Comparison of ENCODE assay signal across 8 cellular contexts in the genomic region with DNA sequence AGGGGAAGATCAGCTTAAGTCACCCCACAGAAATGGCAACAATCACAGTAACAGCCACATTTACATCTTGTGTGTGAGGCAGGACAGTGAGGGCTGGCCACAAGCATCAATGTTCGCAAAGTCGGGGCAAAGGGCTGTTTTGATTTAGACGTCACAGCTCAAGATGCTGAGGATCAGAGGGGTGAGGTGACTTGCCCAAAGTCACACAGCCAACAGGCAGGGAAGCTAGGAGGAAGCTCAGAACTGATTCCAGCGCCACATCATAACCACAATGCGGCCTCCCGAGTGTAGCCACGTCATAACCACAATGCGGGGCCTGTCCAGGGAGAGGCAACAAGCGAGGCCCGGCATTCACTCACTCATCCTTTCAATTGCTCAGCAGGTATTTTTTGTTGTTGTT. TPM values are rescaled to one million over a fixed set of nuclear protein-coding genes. Genes with fewer than 3 reads are reported as not detected.
DNase-seq lines count a peak whose midpoint lies in the region; ATAC-seq and TF ChIP-seq lines count a peak whose summit lies in the region.

No MANE protein-coding gene starts in this region.

- TF ChIP-seq CTCF in nephron progenitor cell (IDR thresholded peaks at IDR 0.05) (no peak), adrenal gland (IDR thresholded peaks at IDR 0.05) (no peak), WERI-Rb-1 (IDR thresholded peaks at IDR 0.05; ENCODE audit: low read depth, low read length) (no peak)

- H3K27ac ChIP-seq in adrenal gland (peak overlapping the region in 1 of 5 donors; percentile 77), WERI-Rb-1 (no peak overlapping the region)

- H3K9me3 ChIP-seq in adrenal gland (replicated peaks in 1 of 3) (no peaks in the 10 kb centered on the region), WERI-Rb-1 (ENCODE audit: severe bottlenecking) (no peaks in the 10 kb centered on the region)

- peak; percentile 59 to 73 for ATAC-seq in activated naive CD4-positive, alpha-beta T cell treated with anti-CD3 and anti-CD28 coated beads, Interleukin-2, amount 50 U/mL, for 72 hours

- 76 to 88% (median 83%) methylated on average over 9 to 10 of the region's 10 CpGs for WGBS in adrenal gland, 4 donors

- H3K4me3 ChIP-seq in adrenal gland (no peak overlapping the region), WERI-Rb-1 (ENCODE audit: low read depth, low read length) (no peak overlapping the region)

- TF ChIP-seq POLR2A in adrenal gland (IDR thresholded peaks at IDR 0.05) = no peak

- H3K36me3 Mint-ChIP-seq in activated naive CD4-positive, alpha-beta T cell treated with anti-CD3 and anti-CD28 coated beads, Interleukin-2, amount 50 U/mL, for 72 hours = peaks cover 5 to 31% of the 10 kb centered on the region in 2 donors
- H3K36me3 Mint-ChIP-seq in nephron progenitor cell (ENCODE audit: low read depth) = peaks cover 4% of the 10 kb centered on the region

- H3K4me3 Mint-ChIP-seq in nephron progenitor cell = peak overlapping the region; percentile 63

- H3K27me3 Mint-ChIP-seq in nephron progenitor cell (ENCODE audit: low read depth, poor library complexity) = peaks cover 14% of the 10 kb centered on the region

- intact Hi-C loops in adrenal gland (cut with DNase I) = no loop called here

- H3K27ac Mint-ChIP-seq in activated naive CD4-positive, alpha-beta T cell treated with anti-CD3 and anti-CD28 coated beads, Interleukin-2, amount 50 U/mL, for 72 hours = peak overlapping the region; percentile 89 to 97
- H3K27ac Mint-ChIP-seq in nephron progenitor cell = peak overlapping the region; percentile 64

- peaks cover 0 to 27% of the 10 kb centered on the region in 2 donors for H3K4me1 ChIP-seq in adrenal gland (replicated peaks in 1 of 2)

- H3K36me3 ChIP-seq in adrenal gland (replicated peaks in 1 of 2) = no peaks in the 10 kb centered on the region
- no peaks in the 10 kb centered on the region for H3K36me3 ChIP-seq in WERI-Rb-1

- DNase-seq in CD1c-positive myeloid dendritic cell (ENCODE audit: extremely low spot score) (peak; percentile 76), SIG-M5 treated with dmso at 0.1 percent for 504 hours (lab: John Stamatoyannopoulos, UW; ENCODE audit: unreplicated experiment) (peak; percentile 56), nephron progenitor cell (no peak), adrenal gland (no peak), NCI-H146 treated with DMSO at 0.1 percent for 48 hours (lab: John Stamatoyannopoulos, UW; ENCODE audit: unreplicated experiment) (no peak), iPS-NIHi7 (ENCODE audit: extremely low spot score) (no peak), WERI-Rb-1 (no peak)
- DNase-seq in activated naive CD4-positive, alpha-beta T cell treated with anti-CD3 and anti-CD28 coated beads, Interleukin-2, amount 50 U/mL, for 72 hours (ENCODE audit: low spot score in 2 of 2) = peak; percentile 77 to 94

- peaks cover 62% of the 10 kb centered on the region for H3K4me1 Mint-ChIP-seq in nephron progenitor cell

- no peaks in the 10 kb centered on the region for H3K27me3 ChIP-seq in adrenal gland
- no peaks in the 10 kb centered on the region for H3K27me3 ChIP-seq in WERI-Rb-1 (ENCODE audit: insufficient read depth, low read depth, severe bottlenecking)

- no peaks in the 10 kb centered on the region for H3K9me3 Mint-ChIP-seq in activated naive CD4-positive, alpha-beta T cell treated with anti-CD3 and anti-CD28 coated beads, Interleukin-2, amount 50 U/mL, for 72 hours
- no peaks in the 10 kb centered on the region for H3K9me3 Mint-ChIP-seq in nephron progenitor cell

RNA-seq across cellular contexts. Expression of gene STK10, which starts 14.3 kb away (rescaled TPM):
- 10 to 100 TPM; 42.9 to 92.2 TPM for total RNA-seq in activated naive CD4-positive, alpha-beta T cell treated with anti-CD3 and anti-CD28 coated beads, Interleukin-2, amount 50 U/mL, for 72 hours
- 10 to 100 TPM in 7 of 8 donors, 1 to 10 TPM in 1; 6.6 to 39.1 (median 24.8) TPM for total RNA-seq in adrenal gland
- polyA plus RNA-seq in adrenal gland = 10 to 100 TPM in 2 of 3 donors, 1 to 10 TPM in 1; 5.5 to 17.1 (median 12.9) TPM

RNA-seq across cellular contexts. Expression of gene EFCAB9, which starts 20.2 kb away (rescaled TPM):
- total RNA-seq in activated naive CD4-positive, alpha-beta T cell treated with anti-CD3 and anti-CD28 coated beads, Interleukin-2, amount 50 U/mL, for 72 hours = not detected
- total RNA-seq in adrenal gland = not detected
- polyA plus RNA-seq in adrenal gland = not detected

Comparison
In these comparisons a context has a peak if more than half of its experiments do, and no peak if none do; other contexts are left out.
1. DNase-seq: peak in CD1c-positive myeloid dendritic cell (single experiment), SIG-M5 treated with dmso at 0.1 percent for 504 hours (single experiment) and activated naive CD4-positive, alpha-beta T cell treated with anti-CD3 and anti-CD28 coated beads, Interleukin-2, amount 50 U/mL, for 72 hours (2 of 2); none in nephron progenitor cell (single experiment), adrenal gland (0 of 7), NCI-H146 treated with DMSO at 0.1 percent for 48 hours (single experiment), iPS-NIHi7 (single experiment) and WERI-Rb-1 (single experiment).